In the genomic region with DNA sequence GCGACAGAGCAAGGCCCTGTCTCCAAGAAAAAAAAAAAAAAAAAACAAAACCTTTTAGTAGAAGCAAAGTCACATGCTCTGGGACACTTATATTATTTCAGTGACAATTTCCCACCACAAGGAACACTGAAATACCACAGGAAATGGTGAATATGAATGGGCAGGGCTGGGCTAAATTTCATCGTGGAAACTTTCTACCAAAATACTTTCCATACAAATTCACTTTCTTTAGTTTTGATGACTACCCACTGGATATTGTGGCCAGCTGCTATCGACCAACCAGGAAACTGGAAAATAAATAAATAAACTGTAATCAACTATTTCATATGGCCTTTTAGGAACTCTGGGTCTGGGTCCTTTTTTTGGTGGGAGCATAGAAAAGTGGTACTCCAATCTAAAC, we compare ENCODE assay signal across 18 cellular contexts. TPM values are rescaled to one million over a fixed set of nuclear protein-coding genes. Genes with fewer than 3 reads are reported as not detected.
DNase-seq lines count a peak whose midpoint lies in the region; ATAC-seq and TF ChIP-seq lines count a peak whose summit lies in the region.
"Had no signal": no experiment of that assay in that cellular context is flagged by ENCODE, and none has a peak within 500 bp of the region (broad histone marks: within the 10 kb centered on the region; RNA-seq: fewer than 3 reads in every experiment).

No MANE protein-coding gene starts in this region.

- no peak overlapping the region for H3K4me3 Mint-ChIP-seq in activated naive CD4-positive, alpha-beta T cell treated with anti-CD3 and anti-CD28 coated beads, Interleukin-2, amount 10 ng/mL, durations not matched to agents 7 days and 5 days

- no peaks in the 10 kb centered on the region for H3K27me3 ChIP-seq in esophagus muscularis mucosa
- H3K27me3 ChIP-seq in left ventricle myocardium inferior (ENCODE audit: low read depth), result no peaks in the 10 kb centered on the region
- H3K27me3 ChIP-seq: Peyer's patch had no signal

- peak; percentile 2 to 12 for ATAC-seq in activated naive CD4-positive, alpha-beta T cell treated with anti-CD3 and anti-CD28 coated beads, Interleukin-2, amount 50 U/mL, for 72 hours
- ATAC-seq: A549 had no signal

- no peaks in the 10 kb centered on the region for H3K9me3 ChIP-seq in esophagus muscularis mucosa
- H3K9me3 ChIP-seq in left ventricle myocardium inferior (replicated peaks), result no peaks in the 10 kb centered on the region
- H3K9me3 ChIP-seq: A549, Peyer's patch had no signal

- 63% methylated on average over 3 of the region's 3 CpGs for WGBS in esophagus muscularis mucosa

- H3K9me3 Mint-ChIP-seq in activated naive CD4-positive, alpha-beta T cell treated with anti-CD3 and anti-CD28 coated beads, Interleukin-2, amount 50 U/mL, for 72 hours, result no peaks in the 10 kb centered on the region
- H3K9me3 Mint-ChIP-seq in activated naive CD4-positive, alpha-beta T cell treated with anti-CD3 and anti-CD28 coated beads, Interleukin-2, amount 10 ng/mL, durations not matched to agents 7 days and 5 days, result no peaks in the 10 kb centered on the region

- TF ChIP-seq EP300 in esophagus muscularis mucosa (IDR thresholded peaks at IDR 0.05), result no peak

- no peak overlapping the region for H3K4me3 ChIP-seq in esophagus muscularis mucosa
- H3K4me3 ChIP-seq in left ventricle myocardium inferior, result no peak overlapping the region
- H3K4me3 ChIP-seq: A549, Peyer's patch had no signal

- TF ChIP-seq POLR2A in esophagus muscularis mucosa (IDR thresholded peaks at IDR 0.05; ENCODE audit: low read depth), result no peak

- H3K4me1 Mint-ChIP-seq in activated naive CD4-positive, alpha-beta T cell treated with anti-CD3 and anti-CD28 coated beads, Interleukin-2, amount 10 ng/mL, durations not matched to agents 7 days and 5 days, result peaks cover 47% of the 10 kb centered on the region

- no peaks in the 10 kb centered on the region for H3K36me3 ChIP-seq in esophagus muscularis mucosa
- no peaks in the 10 kb centered on the region for H3K36me3 ChIP-seq in left ventricle myocardium inferior
- H3K36me3 ChIP-seq: Peyer's patch had no signal

- intact Hi-C loops in esophagus muscularis mucosa (cut with DNase I), result no loop called here
- intact Hi-C loops in left ventricle myocardium inferior (cut with micrococcal nuclease), result no loop called here

- peaks cover 15 to 30% (median 28%) of the 10 kb centered on the region in 4 donors for H3K4me1 ChIP-seq in esophagus muscularis mucosa
- H3K4me1 ChIP-seq in left ventricle myocardium inferior, result peaks cover 42% of the 10 kb centered on the region

- no peak for DNase-seq in activated naive CD4-positive, alpha-beta T cell treated with anti-CD3 and anti-CD28 coated beads, Interleukin-2, amount 50 U/mL, for 72 hours (ENCODE audit: low spot score in 2 of 2)
- no peak for DNase-seq in activated naive CD4-positive, alpha-beta T cell treated with anti-CD3 and anti-CD28 coated beads, Interleukin-2, amount 10 ng/mL, durations not matched to agents 7 days and 5 days
- DNase-seq in MV-4-11 (lab: John Stamatoyannopoulos, UW) (peak; percentile 63), esophagus muscularis mucosa (ENCODE audit: extremely low spot score) (no peak), left ventricle myocardium inferior (no peak), NOMO-1 treated with DMSO at 0.1 percent for 48 hours (lab: John Stamatoyannopoulos, UW; ENCODE audit: unreplicated experiment) (no peak), RKO (ENCODE audit: low spot score) (no peak), NCI-H2107 (lab: John Stamatoyannopoulos, UW) (no peak)
- DNase-seq: Calu3, DMS79, GOT3, NCI-H187 treated with DMSO at 0.1 percent for 48 hours, NCI-H2171, NCI-H446 treated with DMSO at 0.1 percent for 48 hours, NCI-H774, Peyer's patch, SHP77 had no signal

- H3K27me3 Mint-ChIP-seq in activated naive CD4-positive, alpha-beta T cell treated with anti-CD3 and anti-CD28 coated beads, Interleukin-2, amount 10 ng/mL, durations not matched to agents 7 days and 5 days, result peaks cover 5% of the 10 kb centered on the region

- TF ChIP-seq CTCF in esophagus muscularis mucosa (IDR thresholded peaks at IDR 0.05), result no peak
- no peak for TF ChIP-seq CTCF in left ventricle myocardium inferior (IDR thresholded peaks at IDR 0.05; ENCODE audit: borderline replicate concordance)

- H3K27ac ChIP-seq in esophagus muscularis mucosa (replicated peaks in 1 of 4) (peak overlapping the region in 3 of 4 donors; percentile 38 to 70 (median 40)), left ventricle myocardium inferior (replicated peaks) (no peak overlapping the region)
- H3K27ac ChIP-seq: A549, Peyer's patch had no signal

- peak overlapping the region in 1 of 2 donors; percentile 32 for H3K27ac Mint-ChIP-seq in activated naive CD4-positive, alpha-beta T cell treated with anti-CD3 and anti-CD28 coated beads, Interleukin-2, amount 50 U/mL, for 72 hours
- no peak overlapping the region for H3K27ac Mint-ChIP-seq in activated naive CD4-positive, alpha-beta T cell treated with anti-CD3 and anti-CD28 coated beads, Interleukin-2, amount 10 ng/mL, durations not matched to agents 7 days and 5 days

- no peaks in the 10 kb centered on the region for H3K36me3 Mint-ChIP-seq in activated naive CD4-positive, alpha-beta T cell treated with anti-CD3 and anti-CD28 coated beads, Interleukin-2, amount 50 U/mL, for 72 hours
- H3K36me3 Mint-ChIP-seq in activated naive CD4-positive, alpha-beta T cell treated with anti-CD3 and anti-CD28 coated beads, Interleukin-2, amount 10 ng/mL, durations not matched to agents 7 days and 5 days, result peaks cover 2% of the 10 kb centered on the region

- CTCF ChIA-PET in activated naive CD4-positive, alpha-beta T cell treated with anti-CD3 and anti-CD28 coated beads, Interleukin-2, amount 10 ng/mL, durations not matched to agents 7 days and 5 days (lab: Charles Lee), result interaction anchor here (0.9 kb wide), 1 partner anchor 9 kb away, joined by 4 read pairs; no protein-coding TSS in a partner anchor

RNA-seq across cellular contexts. Expression of a gene that starts 2.5 kb away (rescaled TPM):
- 1 to 10 TPM; 5.6 to 7.9 TPM for total RNA-seq in activated naive CD4-positive, alpha-beta T cell treated with anti-CD3 and anti-CD28 coated beads, Interleukin-2, amount 50 U/mL, for 72 hours
- 10 to 100 TPM in 2 of 4 donors, 1 to 10 TPM in 2; 7.1 to 10.5 (median 8.9) TPM for total RNA-seq in esophagus muscularis mucosa
- 3.2 TPM for total RNA-seq in left ventricle myocardium inferior

RNA-seq across cellular contexts. Expression of a gene that starts 30.1 kb away (rescaled TPM):
- total RNA-seq in activated naive CD4-positive, alpha-beta T cell treated with anti-CD3 and anti-CD28 coated beads, Interleukin-2, amount 50 U/mL, for 72 hours, result 10 to 100 TPM; 34.1 to 38.4 TPM
- total RNA-seq in esophagus muscularis mucosa (10 to 100 TPM; 10.9 to 15.8 (median 11.9) TPM), left ventricle myocardium inferior (15.2 TPM)
